Comparison of ENCODE assay signal across 13 cellular contexts in the genomic region with DNA sequence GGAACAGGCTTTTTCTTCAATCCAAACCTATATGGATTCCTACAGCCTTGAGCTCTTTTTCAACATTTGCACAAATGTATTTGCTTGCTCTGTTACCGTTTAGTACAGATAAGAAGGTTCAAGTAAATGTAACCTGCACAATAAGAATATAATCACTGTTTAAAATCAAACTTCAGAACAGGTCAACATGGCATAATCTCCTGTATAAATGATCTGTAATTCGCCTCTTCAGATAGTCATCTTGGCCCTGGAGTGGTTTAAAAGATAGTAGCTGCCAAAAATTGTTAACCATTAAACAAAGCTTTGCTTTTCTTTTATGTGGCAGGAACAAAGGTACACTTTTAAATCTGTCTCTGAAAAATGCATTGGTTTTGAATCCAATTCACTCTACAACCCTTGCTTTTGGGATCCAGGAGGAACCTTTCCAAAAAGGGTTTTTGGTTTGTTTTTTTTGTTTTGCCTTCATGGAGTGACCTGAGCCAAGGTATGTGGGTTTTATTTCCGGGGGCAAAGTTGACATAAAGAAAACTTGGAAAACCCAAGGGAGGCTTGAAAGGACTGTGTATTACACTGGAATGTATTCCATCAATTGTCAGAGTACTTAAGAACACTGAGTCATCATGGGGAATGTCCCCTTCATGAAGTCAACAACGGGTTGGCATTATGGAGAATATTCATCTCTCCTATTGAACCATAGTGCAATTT.
DNase-seq lines count a peak whose midpoint lies in the region; ATAC-seq and TF ChIP-seq lines count a peak whose summit lies in the region.
"Had no signal": no experiment of that assay in that cellular context is flagged by ENCODE, and none has a peak within 500 bp of the region (broad histone marks: within the 10 kb centered on the region; RNA-seq: fewer than 3 reads in every experiment).

No MANE protein-coding gene starts in this region.

- DNase-seq in HFFc6 (no peak), T1000 (lab: John Stamatoyannopoulos, UW) (peak; percentile 0), foreskin keratinocyte (peak; percentile 28 to 53), NCI-H1048 (lab: John Stamatoyannopoulos, UW) (no peak)
- DNase-seq in activated T-cell treated with anti-CD3 and anti-CD28 coated beads, Interleukin-2, amount 50 U/mL, for 48 hours, result no peak
- no peak for DNase-seq in stimulated activated naive CD8-positive, alpha-beta T cell treated with anti-CD3 and anti-CD28 coated beads, Interleukin-15, Interleukin-2, amounts not matched to agents 100 U/mL and 50 U/mL, for 24 hours
- DNase-seq: DMS153, islet precursor cell, NCI-H1694 had no signal

- no peaks in the 10 kb centered on the region for H3K9me3 ChIP-seq in skeletal muscle satellite cell (replicated peaks; ENCODE audit: low read length)

- peak overlapping the region; percentile 37 for H3K4me3 Mint-ChIP-seq in HFFc6
- H3K4me3 Mint-ChIP-seq: neural progenitor cell; stimulated activated effector memory CD8-positive, alpha-beta T cell treated with anti-CD3 and anti-CD28 coated beads, Interleukin-12 subunit alpha, Interleukin-12 subunit beta, amount 100 ng/mL, for 72 hours had no signal

- H3K9ac ChIP-seq in skeletal muscle satellite cell (ENCODE audit: low read depth, low read length), result no peak overlapping the region
- H3K9ac ChIP-seq: neural progenitor cell had no signal

- H3K4me1 Mint-ChIP-seq in HFFc6 (ENCODE audit: low read depth), result peaks cover 49% of the 10 kb centered on the region
- H3K4me1 Mint-ChIP-seq: neural progenitor cell; stimulated activated effector memory CD8-positive, alpha-beta T cell treated with anti-CD3 and anti-CD28 coated beads, Interleukin-12 subunit alpha, Interleukin-12 subunit beta, amount 100 ng/mL, for 72 hours had no signal

- no peaks in the 10 kb centered on the region for H3K36me3 ChIP-seq in skeletal muscle satellite cell (ENCODE audit: insufficient read depth, low read length)
- H3K36me3 ChIP-seq: neural progenitor cell had no signal

- no peak for TF ChIP-seq CTCF in HFFc6 (IDR thresholded peaks at IDR 0.05)
- no peak for TF ChIP-seq CTCF in foreskin keratinocyte (conservative IDR thresholded peaks at IDR 0.05)

- H3K27me3 ChIP-seq in foreskin keratinocyte, result no peaks in the 10 kb centered on the region
- no peaks in the 10 kb centered on the region for H3K27me3 ChIP-seq in skeletal muscle satellite cell (ENCODE audit: control insufficient read depth, insufficient read depth, low read length)
- H3K27me3 ChIP-seq: neural progenitor cell had no signal

- peak; percentile 62 for ATAC-seq in foreskin keratinocyte
- no peak for ATAC-seq in stimulated activated naive CD8-positive, alpha-beta T cell treated with anti-CD3 and anti-CD28 coated beads, Interleukin-15, Interleukin-2, amounts not matched to agents 100 U/mL and 50 U/mL, for 24 hours
- ATAC-seq: stimulated activated effector memory CD8-positive, alpha-beta T cell treated with anti-CD3 and anti-CD28 coated beads, Interleukin-12 subunit alpha, Interleukin-12 subunit beta, amount 100 ng/mL, for 72 hours had no signal

- peaks cover 7% of the 10 kb centered on the region for H3K4me1 ChIP-seq in foreskin keratinocyte
- H3K4me1 ChIP-seq in skeletal muscle satellite cell (ENCODE audit: control insufficient read depth, insufficient read depth, low read length), result peaks cover 34% of the 10 kb centered on the region
- H3K4me1 ChIP-seq: neural progenitor cell had no signal

- no peak overlapping the region for H3K27ac ChIP-seq in foreskin keratinocyte
- H3K27ac ChIP-seq: epithelial cell of prostate, neural progenitor cell had no signal

- no peaks in the 10 kb centered on the region for H3K27me3 Mint-ChIP-seq in HFFc6 (ENCODE audit: insufficient read depth)

- no peak overlapping the region for H3K4me3 ChIP-seq in skeletal muscle satellite cell (ENCODE audit: low read length)
- H3K4me3 ChIP-seq: neural progenitor cell had no signal

- H3K9me3 Mint-ChIP-seq in HFFc6, result peaks cover 5% of the 10 kb centered on the region; the same call in 1 of the 2 replicates

- H3K36me3 Mint-ChIP-seq in HFFc6 (ENCODE audit: low read depth), result no peaks in the 10 kb centered on the region
- H3K36me3 Mint-ChIP-seq: neural progenitor cell; stimulated activated effector memory CD8-positive, alpha-beta T cell treated with anti-CD3 and anti-CD28 coated beads, Interleukin-12 subunit alpha, Interleukin-12 subunit beta, amount 100 ng/mL, for 72 hours had no signal

- H3K27ac Mint-ChIP-seq in HFFc6, result peak overlapping the region; percentile 45
- H3K27ac Mint-ChIP-seq: neural progenitor cell; stimulated activated effector memory CD8-positive, alpha-beta T cell treated with anti-CD3 and anti-CD28 coated beads, Interleukin-12 subunit alpha, Interleukin-12 subunit beta, amount 100 ng/mL, for 72 hours had no signal

- peak overlapping the region; percentile 46 for H3K4me2 ChIP-seq in skeletal muscle satellite cell (ENCODE audit: low read length)
- H3K4me2 ChIP-seq: neural progenitor cell had no signal

Comparison
In these comparisons a context has a peak if more than half of its experiments do, and no peak if none do; other contexts are left out.
1. DNase-seq: peak in T1000 (single experiment) and foreskin keratinocyte (2 of 2); none in HFFc6 (single experiment), activated T-cell treated with anti-CD3 and anti-CD28 coated beads, Interleukin-2, amount 50 U/mL, for 48 hours (0 of 2), NCI-H1048 (single experiment) and stimulated activated naive CD8-positive, alpha-beta T cell treated with anti-CD3 and anti-CD28 coated beads, Interleukin-15, Interleukin-2, amounts not matched to agents 100 U/mL and 50 U/mL, for 24 hours (single experiment).